In the genomic region with DNA sequence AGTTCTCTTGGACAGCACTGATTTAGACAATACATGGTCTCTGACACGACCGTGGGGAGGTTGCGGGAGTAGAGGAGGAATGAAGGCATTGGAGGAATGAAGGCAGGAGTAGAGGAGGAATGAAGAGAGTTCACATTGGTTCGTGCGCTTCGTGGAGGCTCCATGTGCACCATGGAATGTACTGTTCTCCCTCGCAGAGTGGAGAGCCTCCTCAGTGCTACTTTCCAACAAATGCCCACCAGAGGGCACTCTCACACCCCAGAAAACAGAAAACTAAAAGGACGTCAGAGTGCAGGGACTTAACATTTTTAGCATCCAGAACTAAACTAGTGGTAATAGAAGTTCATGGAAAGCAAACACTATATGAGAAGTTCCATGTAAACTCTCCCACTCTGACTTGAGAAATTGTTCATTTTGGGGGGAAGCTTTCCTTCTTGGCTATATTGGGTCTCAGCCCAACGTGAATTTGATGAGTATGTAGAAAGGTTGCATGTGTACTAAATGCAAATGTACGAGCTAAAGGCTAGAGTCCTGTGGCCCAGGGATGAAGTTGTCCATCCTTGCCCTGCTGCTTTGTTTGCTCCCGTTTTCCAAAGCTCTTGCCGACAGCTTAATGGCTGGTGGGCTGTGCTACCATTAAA, we compare ENCODE assay signal across 8 cellular contexts.
A peak's percentile ranks its signal among the peaks of the same experiment; 100 is the strongest.
DNase-seq lines count a peak whose midpoint lies in the region; ATAC-seq and TF ChIP-seq lines count a peak whose summit lies in the region.

No MANE protein-coding gene starts in this region.

- 16 to 19% (median 17%) methylated on average over 12 of the region's 12 CpGs for WGBS in ovary, 3 donors

- H3K9ac ChIP-seq in colonic mucosa (ENCODE audit: low read depth in 2 of 2, low read length in 2 of 2): no peak overlapping the region

- ATAC-seq in GM21360 (IDR thresholded peaks at IDR 0.05; ENCODE audit: unreplicated experiment): peak; percentile 74
- ATAC-seq in thoracic aorta (ENCODE audit: insufficient number of reproducible peaks, low FRiP score, low read depth): no peak

- no peak for TF ChIP-seq EP300 in ovary (IDR thresholded peaks at IDR 0.05)

- H3K27ac ChIP-seq in DOHH2 (ENCODE audit: low read depth, low read length) (no peak overlapping the region), colonic mucosa (no peak overlapping the region), thoracic aorta (no peak overlapping the region), ovary (no peak overlapping the region)

- H3F3A ChIP-seq in DOHH2 (ENCODE audit: control insufficient read depth, insufficient read depth): no peaks in the 10 kb centered on the region

- TF ChIP-seq CTCF in DOHH2 (IDR thresholded peaks at IDR 0.05; ENCODE audit: low read depth, low read length, poor library complexity, severe bottlenecking): peak; percentile 91
- peak; percentile 89 for TF ChIP-seq CTCF in LNCaP clone FGC (IDR thresholded peaks at IDR 0.05; ENCODE audit: control insufficient read depth, extremely low read depth, insufficient read depth)
- TF ChIP-seq CTCF in colonic mucosa (IDR thresholded peaks at IDR 0.05): peak; percentile 63
- TF ChIP-seq CTCF in thoracic aorta (IDR thresholded peaks at IDR 0.05): peak; percentile 42
- TF ChIP-seq CTCF in ovary (IDR thresholded peaks at IDR 0.05): no peak

- H3K9me3 ChIP-seq in DOHH2 (ENCODE audit: control insufficient read depth, insufficient read depth, low read length) (no peaks in the 10 kb centered on the region), colonic mucosa (no peaks in the 10 kb centered on the region), thoracic aorta (no peaks in the 10 kb centered on the region), ovary (no peaks in the 10 kb centered on the region)

- H4K20me1 ChIP-seq in DOHH2 (ENCODE audit: control insufficient read depth, insufficient read depth, low read depth, low read length): no peaks in the 10 kb centered on the region

- H3K4me2 ChIP-seq in DOHH2 (ENCODE audit: low read length): no peak overlapping the region

- DNase-seq in LNCaP clone FGC (ENCODE audit: low read depth) (peak; percentile 14), SHP77 treated with DMSO at 0.1 percent for 48 hours (lab: John Stamatoyannopoulos, UW) (peak; percentile 8), colonic mucosa (peak; percentile 49), lung microvascular endothelial cell (ENCODE audit: low read depth in 2 of 2) (peak; percentile 50 to 72), thoracic aorta (ENCODE audit: low spot score) (no peak), ovary (no peak)

- TF ChIP-seq POLR2A in ovary (IDR thresholded peaks at IDR 0.05): no peak

- intact Hi-C loops in colonic mucosa (cut with DNase I) (loop anchor here (5.0 kb wide), 2 partner anchors 222 to 447 kb away; no protein-coding TSS in a partner anchor), ovary (cut with DNase I) (no loop called here)

- no peaks in the 10 kb centered on the region for H3K9me2 ChIP-seq in DOHH2 (replicated peaks; ENCODE audit: control insufficient read depth, low read length)

- no peaks in the 10 kb centered on the region for H3K79me2 ChIP-seq in DOHH2 (ENCODE audit: control insufficient read depth, low read length)

- H3K36me3 ChIP-seq in DOHH2 (ENCODE audit: control insufficient read depth, low read length): no peaks in the 10 kb centered on the region
- no peaks in the 10 kb centered on the region for H3K36me3 ChIP-seq in colonic mucosa
- no peaks in the 10 kb centered on the region for H3K36me3 ChIP-seq in thoracic aorta
- no peaks in the 10 kb centered on the region for H3K36me3 ChIP-seq in ovary

- H3K4me1 ChIP-seq in DOHH2 (ENCODE audit: control insufficient read depth, low read length) (no peaks in the 10 kb centered on the region), colonic mucosa (no peaks in the 10 kb centered on the region), thoracic aorta (ENCODE audit: control insufficient read depth in 1 of 2, low read depth in 2 of 2) (no peaks in the 10 kb centered on the region), ovary (ENCODE audit: insufficient read depth) (no peaks in the 10 kb centered on the region)

- H3K27me3 ChIP-seq in DOHH2 (ENCODE audit: control insufficient read depth, low read length): no peaks in the 10 kb centered on the region
- no peaks in the 10 kb centered on the region for H3K27me3 ChIP-seq in colonic mucosa
- H3K27me3 ChIP-seq in thoracic aorta (replicated peaks; ENCODE audit: insufficient read depth): no peaks in the 10 kb centered on the region
- no peaks in the 10 kb centered on the region for H3K27me3 ChIP-seq in ovary

- no peak overlapping the region for H3K4me3 ChIP-seq in DOHH2 (ENCODE audit: low read length)
- H3K4me3 ChIP-seq in LNCaP clone FGC (ENCODE audit: low read depth, low read length): no peak overlapping the region
- no peak overlapping the region for H3K4me3 ChIP-seq in colonic mucosa
- no peak overlapping the region for H3K4me3 ChIP-seq in thoracic aorta
- no peak overlapping the region for H3K4me3 ChIP-seq in ovary

Comparison
In these comparisons a context has a peak if more than half of its experiments do, and no peak if none do; other contexts are left out.
1. CTCF ChIP-seq: peak in DOHH2 (single experiment), LNCaP clone FGC (single experiment), colonic mucosa (single experiment) and thoracic aorta (single experiment); none in ovary (0 of 3).
2. DNase-seq: peak in LNCaP clone FGC (single experiment), SHP77 treated with DMSO at 0.1 percent for 48 hours (single experiment), colonic mucosa (single experiment) and lung microvascular endothelial cell (2 of 2); none in thoracic aorta (single experiment) and ovary (0 of 5).